In genomic region chr14:86708846-86709339, GRCh38 we compare ENCODE assay signal across 1 cellular context.
TF ChIP-seq lines count a peak whose summit lies in the region.

No MANE protein-coding gene starts in this region.

TF ChIP-seq in HepG2, 621 proteins besides CTCF, POLR2A, EP300 and RAD21 (continued from another document and continues in another):
- TF ChIP-seq, protein P1, sequence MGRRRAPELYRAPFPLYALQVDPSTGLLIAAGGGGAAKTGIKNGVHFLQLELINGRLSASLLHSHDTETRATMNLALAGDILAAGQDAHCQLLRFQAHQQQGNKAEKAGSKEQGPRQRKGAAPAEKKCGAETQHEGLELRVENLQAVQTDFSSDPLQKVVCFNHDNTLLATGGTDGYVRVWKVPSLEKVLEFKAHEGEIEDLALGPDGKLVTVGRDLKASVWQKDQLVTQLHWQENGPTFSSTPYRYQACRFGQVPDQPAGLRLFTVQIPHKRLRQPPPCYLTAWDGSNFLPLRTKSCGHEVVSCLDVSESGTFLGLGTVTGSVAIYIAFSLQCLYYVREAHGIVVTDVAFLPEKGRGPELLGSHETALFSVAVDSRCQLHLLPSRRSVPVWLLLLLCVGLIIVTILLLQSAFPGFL (CRISPR knock-in tag; IDR thresholded peaks at IDR 0.05), result no peak
- TF ChIP-seq, protein P2, sequence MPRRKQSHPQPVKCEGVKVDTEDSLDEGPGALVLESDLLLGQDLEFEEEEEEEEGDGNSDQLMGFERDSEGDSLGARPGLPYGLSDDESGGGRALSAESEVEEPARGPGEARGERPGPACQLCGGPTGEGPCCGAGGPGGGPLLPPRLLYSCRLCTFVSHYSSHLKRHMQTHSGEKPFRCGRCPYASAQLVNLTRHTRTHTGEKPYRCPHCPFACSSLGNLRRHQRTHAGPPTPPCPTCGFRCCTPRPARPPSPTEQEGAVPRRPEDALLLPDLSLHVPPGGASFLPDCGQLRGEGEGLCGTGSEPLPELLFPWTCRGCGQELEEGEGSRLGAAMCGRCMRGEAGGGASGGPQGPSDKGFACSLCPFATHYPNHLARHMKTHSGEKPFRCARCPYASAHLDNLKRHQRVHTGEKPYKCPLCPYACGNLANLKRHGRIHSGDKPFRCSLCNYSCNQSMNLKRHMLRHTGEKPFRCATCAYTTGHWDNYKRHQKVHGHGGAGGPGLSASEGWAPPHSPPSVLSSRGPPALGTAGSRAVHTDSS (CRISPR knock-in tag; conservative IDR thresholded peaks at IDR 0.05), result no peak
- TF ChIP-seq IRF2 (CRISPR knock-in tag; IDR thresholded peaks at IDR 0.05), result peak; percentile 95
- TF ChIP-seq SP5 (CRISPR knock-in tag; IDR thresholded peaks at IDR 0.05; ENCODE audit: borderline replicate concordance, low read depth), result 0 out of 2 replicates have a peak, but pooled peaks have one; percentile 52
- TF ChIP-seq CCDC6 (CRISPR knock-in tag; IDR thresholded peaks at IDR 0.05), result peak; percentile 66; the same call in 1 of the 2 replicates
- no peak for TF ChIP-seq MXD4 (CRISPR knock-in tag; IDR thresholded peaks at IDR 0.05)
- no peak; the same call in 1 of the 2 replicates for TF ChIP-seq AHR (CRISPR knock-in tag; IDR thresholded peaks at IDR 0.05)
- TF ChIP-seq, protein P3, sequence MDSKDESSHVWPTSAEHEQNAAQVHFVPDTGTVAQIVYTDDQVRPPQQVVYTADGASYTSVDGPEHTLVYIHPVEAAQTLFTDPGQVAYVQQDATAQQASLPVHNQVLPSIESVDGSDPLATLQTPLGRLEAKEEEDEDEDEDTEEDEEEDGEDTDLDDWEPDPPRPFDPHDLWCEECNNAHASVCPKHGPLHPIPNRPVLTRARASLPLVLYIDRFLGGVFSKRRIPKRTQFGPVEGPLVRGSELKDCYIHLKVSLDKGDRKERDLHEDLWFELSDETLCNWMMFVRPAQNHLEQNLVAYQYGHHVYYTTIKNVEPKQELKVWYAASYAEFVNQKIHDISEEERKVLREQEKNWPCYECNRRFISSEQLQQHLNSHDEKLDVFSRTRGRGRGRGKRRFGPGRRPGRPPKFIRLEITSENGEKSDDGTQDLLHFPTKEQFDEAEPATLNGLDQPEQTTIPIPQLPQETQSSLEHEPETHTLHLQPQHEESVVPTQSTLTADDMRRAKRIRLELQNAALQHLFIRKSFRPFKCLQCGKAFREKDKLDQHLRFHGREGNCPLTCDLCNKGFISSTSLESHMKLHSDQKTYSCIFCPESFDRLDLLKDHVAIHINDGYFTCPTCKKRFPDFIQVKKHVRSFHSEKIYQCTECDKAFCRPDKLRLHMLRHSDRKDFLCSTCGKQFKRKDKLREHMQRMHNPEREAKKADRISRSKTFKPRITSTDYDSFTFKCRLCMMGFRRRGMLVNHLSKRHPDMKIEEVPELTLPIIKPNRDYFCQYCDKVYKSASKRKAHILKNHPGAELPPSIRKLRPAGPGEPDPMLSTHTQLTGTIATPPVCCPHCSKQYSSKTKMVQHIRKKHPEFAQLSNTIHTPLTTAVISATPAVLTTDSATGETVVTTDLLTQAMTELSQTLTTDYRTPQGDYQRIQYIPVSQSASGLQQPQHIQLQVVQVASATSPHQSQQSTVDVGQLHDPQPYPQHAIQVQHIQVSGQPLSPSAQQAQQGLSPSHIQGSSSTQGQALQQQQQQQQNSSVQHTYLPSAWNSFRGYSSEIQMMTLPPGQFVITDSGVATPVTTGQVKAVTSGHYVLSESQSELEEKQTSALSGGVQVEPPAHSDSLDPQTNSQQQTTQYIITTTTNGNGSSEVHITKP (CRISPR knock-in tag; IDR thresholded peaks at IDR 0.05; ENCODE audit: low read depth), result 0 out of 2 replicates have a peak, but pooled peaks have one; percentile 40
- TF ChIP-seq CREB3 (CRISPR knock-in tag; IDR thresholded peaks at IDR 0.05), result no peak
- TF ChIP-seq NFRKB (IDR thresholded peaks at IDR 0.05), result no peak
- TF ChIP-seq ZNF430 (CRISPR knock-in tag; IDR thresholded peaks at IDR 0.05), result peak; percentile 66
- TF ChIP-seq, protein P4, sequence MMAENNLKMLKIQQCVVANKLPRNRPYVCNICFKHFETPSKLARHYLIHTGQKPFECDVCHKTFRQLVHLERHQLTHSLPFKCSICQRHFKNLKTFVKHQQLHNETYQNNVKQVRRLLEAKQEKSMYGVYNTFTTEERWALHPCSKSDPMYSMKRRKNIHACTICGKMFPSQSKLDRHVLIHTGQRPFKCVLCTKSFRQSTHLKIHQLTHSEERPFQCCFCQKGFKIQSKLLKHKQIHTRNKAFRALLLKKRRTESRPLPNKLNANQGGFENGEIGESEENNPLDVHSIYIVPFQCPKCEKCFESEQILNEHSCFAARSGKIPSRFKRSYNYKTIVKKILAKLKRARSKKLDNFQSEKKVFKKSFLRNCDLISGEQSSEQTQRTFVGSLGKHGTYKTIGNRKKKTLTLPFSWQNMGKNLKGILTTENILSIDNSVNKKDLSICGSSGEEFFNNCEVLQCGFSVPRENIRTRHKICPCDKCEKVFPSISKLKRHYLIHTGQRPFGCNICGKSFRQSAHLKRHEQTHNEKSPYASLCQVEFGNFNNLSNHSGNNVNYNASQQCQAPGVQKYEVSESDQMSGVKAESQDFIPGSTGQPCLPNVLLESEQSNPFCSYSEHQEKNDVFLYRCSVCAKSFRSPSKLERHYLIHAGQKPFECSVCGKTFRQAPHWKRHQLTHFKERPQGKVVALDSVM (CRISPR knock-in tag; IDR thresholded peaks at IDR 0.05), result no peak
- peak; percentile 92 for TF ChIP-seq CEBPG (CRISPR knock-in tag; IDR thresholded peaks at IDR 0.05)
- TF ChIP-seq, protein P5, sequence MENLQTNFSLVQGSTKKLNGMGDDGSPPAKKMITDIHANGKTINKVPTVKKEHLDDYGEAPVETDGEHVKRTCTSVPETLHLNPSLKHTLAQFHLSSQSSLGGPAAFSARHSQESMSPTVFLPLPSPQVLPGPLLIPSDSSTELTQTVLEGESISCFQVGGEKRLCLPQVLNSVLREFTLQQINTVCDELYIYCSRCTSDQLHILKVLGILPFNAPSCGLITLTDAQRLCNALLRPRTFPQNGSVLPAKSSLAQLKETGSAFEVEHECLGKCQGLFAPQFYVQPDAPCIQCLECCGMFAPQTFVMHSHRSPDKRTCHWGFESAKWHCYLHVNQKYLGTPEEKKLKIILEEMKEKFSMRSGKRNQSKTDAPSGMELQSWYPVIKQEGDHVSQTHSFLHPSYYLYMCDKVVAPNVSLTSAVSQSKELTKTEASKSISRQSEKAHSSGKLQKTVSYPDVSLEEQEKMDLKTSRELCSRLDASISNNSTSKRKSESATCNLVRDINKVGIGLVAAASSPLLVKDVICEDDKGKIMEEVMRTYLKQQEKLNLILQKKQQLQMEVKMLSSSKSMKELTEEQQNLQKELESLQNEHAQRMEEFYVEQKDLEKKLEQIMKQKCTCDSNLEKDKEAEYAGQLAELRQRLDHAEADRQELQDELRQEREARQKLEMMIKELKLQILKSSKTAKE (CRISPR knock-in tag; IDR thresholded peaks at IDR 0.05; ENCODE audit: borderline replicate concordance), result peak; percentile 76
- 0 out of 2 replicates have a peak, but pooled peaks have one; percentile 24 for TF ChIP-seq SMYD3 (CRISPR knock-in tag; IDR thresholded peaks at IDR 0.05)
- no peak for TF ChIP-seq RARG (CRISPR knock-in tag; IDR thresholded peaks at IDR 0.05; ENCODE audit: low read depth)
- no peak for TF ChIP-seq ZBTB7A (CRISPR knock-in tag; IDR thresholded peaks at IDR 0.05)
- TF ChIP-seq TMF1 (CRISPR knock-in tag; IDR thresholded peaks at IDR 0.05; ENCODE audit: low read depth), result no peak
- TF ChIP-seq ZNF546 (CRISPR knock-in tag; conservative IDR thresholded peaks at IDR 0.05), result no peak
- TF ChIP-seq GMEB2 (CRISPR knock-in tag; IDR thresholded peaks at IDR 0.05; ENCODE audit: low read depth), result no peak
- TF ChIP-seq MTF1 (CRISPR knock-in tag; IDR thresholded peaks at IDR 0.05), result no peak
- peak; percentile 37; the same call in 1 of the 2 replicates for TF ChIP-seq GMEB1 (CRISPR knock-in tag; IDR thresholded peaks at IDR 0.05; ENCODE audit: borderline replicate concordance)
- peak; percentile 91 for TF ChIP-seq SOX5 (CRISPR knock-in tag; IDR thresholded peaks at IDR 0.05; ENCODE audit: borderline replicate concordance)
- TF ChIP-seq, protein P6, sequence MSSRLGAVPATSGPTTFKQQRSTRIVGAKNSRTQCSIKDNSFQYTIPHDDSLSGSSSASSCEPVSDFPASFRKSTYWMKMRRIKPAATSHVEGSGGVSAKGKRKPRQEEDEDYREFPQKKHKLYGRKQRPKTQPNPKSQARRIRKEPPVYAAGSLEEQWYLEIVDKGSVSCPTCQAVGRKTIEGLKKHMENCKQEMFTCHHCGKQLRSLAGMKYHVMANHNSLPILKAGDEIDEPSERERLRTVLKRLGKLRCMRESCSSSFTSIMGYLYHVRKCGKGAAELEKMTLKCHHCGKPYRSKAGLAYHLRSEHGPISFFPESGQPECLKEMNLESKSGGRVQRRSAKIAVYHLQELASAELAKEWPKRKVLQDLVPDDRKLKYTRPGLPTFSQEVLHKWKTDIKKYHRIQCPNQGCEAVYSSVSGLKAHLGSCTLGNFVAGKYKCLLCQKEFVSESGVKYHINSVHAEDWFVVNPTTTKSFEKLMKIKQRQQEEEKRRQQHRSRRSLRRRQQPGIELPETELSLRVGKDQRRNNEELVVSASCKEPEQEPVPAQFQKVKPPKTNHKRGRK (CRISPR knock-in tag; IDR thresholded peaks at IDR 0.05), result no peak
- TF ChIP-seq ARID2 (CRISPR knock-in tag; IDR thresholded peaks at IDR 0.05; ENCODE audit: borderline replicate concordance), result no peak
- TF ChIP-seq REPIN1 (CRISPR knock-in tag; IDR thresholded peaks at IDR 0.05; ENCODE audit: borderline replicate concordance, low read depth), result 0 out of 2 replicates have a peak, but pooled peaks have one; percentile 25
- no peak for TF ChIP-seq ZNF530 (CRISPR knock-in tag; IDR thresholded peaks at IDR 0.05; ENCODE audit: low read depth)
- no peak; the same call in 1 of the 2 replicates for TF ChIP-seq AKAP8 (CRISPR knock-in tag; IDR thresholded peaks at IDR 0.05)
- no peak for TF ChIP-seq KLF15 (CRISPR knock-in tag; IDR thresholded peaks at IDR 0.05; ENCODE audit: borderline replicate concordance)
- TF ChIP-seq, protein P7, sequence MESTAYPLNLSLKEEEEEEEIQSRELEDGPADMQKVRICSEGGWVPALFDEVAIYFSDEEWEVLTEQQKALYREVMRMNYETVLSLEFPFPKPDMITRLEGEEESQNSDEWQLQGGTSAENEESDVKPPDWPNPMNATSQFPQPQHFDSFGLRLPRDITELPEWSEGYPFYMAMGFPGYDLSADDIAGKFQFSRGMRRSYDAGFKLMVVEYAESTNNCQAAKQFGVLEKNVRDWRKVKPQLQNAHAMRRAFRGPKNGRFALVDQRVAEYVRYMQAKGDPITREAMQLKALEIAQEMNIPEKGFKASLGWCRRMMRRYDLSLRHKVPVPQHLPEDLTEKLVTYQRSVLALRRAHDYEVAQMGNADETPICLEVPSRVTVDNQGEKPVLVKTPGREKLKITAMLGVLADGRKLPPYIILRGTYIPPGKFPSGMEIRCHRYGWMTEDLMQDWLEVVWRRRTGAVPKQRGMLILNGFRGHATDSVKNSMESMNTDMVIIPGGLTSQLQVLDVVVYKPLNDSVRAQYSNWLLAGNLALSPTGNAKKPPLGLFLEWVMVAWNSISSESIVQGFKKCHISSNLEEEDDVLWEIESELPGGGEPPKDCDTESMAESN (CRISPR knock-in tag; conservative IDR thresholded peaks at IDR 0.05), result no peak
- TF ChIP-seq ZNF547 (CRISPR knock-in tag; IDR thresholded peaks at IDR 0.05), result no peak
